25 cellular contexts compared by ENCODE assay signal in genomic region chr14:18660585-18660922, GRCh38. TPM values are rescaled to one million over a fixed set of nuclear protein-coding genes. Genes with fewer than 3 reads are reported as not detected.
DNase-seq lines count a peak whose midpoint lies in the region; ATAC-seq and TF ChIP-seq lines count a peak whose summit lies in the region.
"Had no signal": no experiment of that assay in that cellular context is flagged by ENCODE, and none has a peak within 500 bp of the region (broad histone marks: within the 10 kb centered on the region; RNA-seq: fewer than 3 reads in every experiment).

No MANE protein-coding gene starts in this region.

- intact Hi-C loops in right cardiac atrium (cut with DNase I) = no loop called here
- intact Hi-C loops in Right ventricle myocardium superior (cut with DNase I) = no loop called here

- H3K27ac Mint-ChIP-seq in endodermal cell = no peak overlapping the region
- H3K27ac Mint-ChIP-seq in stimulated activated effector memory CD8-positive, alpha-beta T cell treated with anti-CD3 and anti-CD28 coated beads, Interleukin-12 subunit alpha, Interleukin-12 subunit beta, amount 100 ng/mL, for 72 hours = no peak overlapping the region
- H3K27ac Mint-ChIP-seq: CD4-positive, alpha-beta T cell; HFFc6; IgD-negative memory B cell had no signal

- no peaks in the 10 kb centered on the region for H3K36me3 ChIP-seq in endodermal cell (ENCODE audit: control insufficient read depth, insufficient read depth, low read length)
- H3K36me3 ChIP-seq: BLaER1 treated with 17β-estradiol and CSF1 and Interleukin-3, amounts not matched to agents 10 nM and 100 nM; HAP-1 had no signal

- no peak overlapping the region for H3K27ac ChIP-seq in right cardiac atrium (ENCODE audit: low read length)
- no peak overlapping the region for H3K27ac ChIP-seq in endodermal cell (ENCODE audit: low read depth, low read length)
- H3K27ac ChIP-seq: BLaER1 treated with 17β-estradiol and CSF1 and Interleukin-3, amounts not matched to agents 10 nM and 100 nM had no signal

- H3K4me1 ChIP-seq in right cardiac atrium (ENCODE audit: control insufficient read depth, insufficient read depth, low read length) (no peaks in the 10 kb centered on the region), endodermal cell (ENCODE audit: control insufficient read depth, insufficient read depth, low read length) (no peaks in the 10 kb centered on the region)
- H3K4me1 ChIP-seq: BLaER1 treated with 17β-estradiol and CSF1 and Interleukin-3, amounts not matched to agents 10 nM and 100 nM; Caco-2; HAP-1 had no signal

- WGBS in right cardiac atrium = 73% methylated on average over 8 of the region's 8 CpGs
- WGBS in endodermal cell (ENCODE audit: insufficient coverage in 1 of 2, insufficient read length in 1 of 2), 2 experiments = 75 to 78% methylated on average over 8 of the region's 8 CpGs

- no peaks in the 10 kb centered on the region for H3K4me1 Mint-ChIP-seq in endodermal cell
- no peaks in the 10 kb centered on the region for H3K4me1 Mint-ChIP-seq in stimulated activated effector memory CD8-positive, alpha-beta T cell treated with anti-CD3 and anti-CD28 coated beads, Interleukin-12 subunit alpha, Interleukin-12 subunit beta, amount 100 ng/mL, for 72 hours

- H3K4me3 ChIP-seq in right cardiac atrium (ENCODE audit: low read length) = no peak overlapping the region
- H3K4me3 ChIP-seq in endodermal cell (ENCODE audit: low read length) = peak overlapping the region; percentile 58
- H3K4me3 ChIP-seq: BLaER1 treated with 17β-estradiol and CSF1 and Interleukin-3, amounts not matched to agents 10 nM and 100 nM; HAP-1 had no signal

- no peaks in the 10 kb centered on the region for H3K27me3 Mint-ChIP-seq in endodermal cell (ENCODE audit: insufficient read depth)
- H3K27me3 Mint-ChIP-seq: CD4-positive, alpha-beta T cell had no signal

- TF ChIP-seq CTCF in endodermal cell (conservative IDR thresholded peaks at IDR 0.05) = no peak

- H3K4me3 Mint-ChIP-seq in endodermal cell = no peak overlapping the region
- no peak overlapping the region for H3K4me3 Mint-ChIP-seq in stimulated activated effector memory CD8-positive, alpha-beta T cell treated with anti-CD3 and anti-CD28 coated beads, Interleukin-12 subunit alpha, Interleukin-12 subunit beta, amount 100 ng/mL, for 72 hours
- H3K4me3 Mint-ChIP-seq: CD4-positive, alpha-beta T cell; HFFc6; IgD-negative memory B cell had no signal

- H3K9me3 Mint-ChIP-seq in endodermal cell = peaks cover 93% of the 10 kb centered on the region
- H3K9me3 Mint-ChIP-seq in stimulated activated effector memory CD8-positive, alpha-beta T cell treated with anti-CD3 and anti-CD28 coated beads, Interleukin-12 subunit alpha, Interleukin-12 subunit beta, amount 100 ng/mL, for 72 hours = peaks cover 9% of the 10 kb centered on the region
- H3K9me3 Mint-ChIP-seq: CD4-positive, alpha-beta T cell had no signal

- ATAC-seq in right cardiac atrium = peak; percentile 20 to 52
- ATAC-seq in Right ventricle myocardium superior (ENCODE audit: poor library complexity) = no peak
- ATAC-seq in stimulated activated effector memory CD8-positive, alpha-beta T cell treated with anti-CD3 and anti-CD28 coated beads, Interleukin-12 subunit alpha, Interleukin-12 subunit beta, amount 100 ng/mL, for 72 hours = peak; percentile 31
- ATAC-seq in HG03457 (IDR thresholded peaks at IDR 0.05; ENCODE audit: unreplicated experiment) = no peak
- ATAC-seq: PC-3 had no signal

- no peaks in the 10 kb centered on the region for H3K27me3 ChIP-seq in right cardiac atrium (ENCODE audit: control insufficient read depth, insufficient read depth)
- no peaks in the 10 kb centered on the region for H3K27me3 ChIP-seq in endodermal cell (ENCODE audit: control insufficient read depth, insufficient read depth, low read length, poor library complexity, severe bottlenecking)
- H3K27me3 ChIP-seq: BLaER1 treated with 17β-estradiol and CSF1 and Interleukin-3, amounts not matched to agents 10 nM and 100 nM had no signal

- H3K9ac ChIP-seq in endodermal cell (ENCODE audit: extremely low read depth, low read length, poor library complexity, severe bottlenecking) = no peak overlapping the region
- H3K9ac ChIP-seq: BLaER1 treated with 17β-estradiol and CSF1 and Interleukin-3, amounts not matched to agents 10 nM and 100 nM had no signal

- H3K36me3 Mint-ChIP-seq in endodermal cell (ENCODE audit: low read depth) = peaks cover 10% of the 10 kb centered on the region
- H3K36me3 Mint-ChIP-seq in stimulated activated effector memory CD8-positive, alpha-beta T cell treated with anti-CD3 and anti-CD28 coated beads, Interleukin-12 subunit alpha, Interleukin-12 subunit beta, amount 100 ng/mL, for 72 hours = no peaks in the 10 kb centered on the region
- H3K36me3 Mint-ChIP-seq: IgD-negative memory B cell had no signal

- DNase-seq in right cardiac atrium (no peak), Right ventricle myocardium superior (no peak), endodermal cell (no peak), NCI-H1105 (lab: John Stamatoyannopoulos, UW) (no peak), D341Med (ENCODE audit: low spot score) (no peak)
- no peak for DNase-seq in stimulated activated effector memory CD8-positive, alpha-beta T cell treated with anti-CD3 and anti-CD28 coated beads, Interleukin-12 subunit alpha, Interleukin-12 subunit beta, amount 100 ng/mL, for 72 hours (ENCODE audit: low spot score in 2 of 2)
- DNase-seq: AML-193; Caco-2; CD4-positive, alpha-beta T cell; DND-41; GOT3; HFFc6; NCI-H1092 treated with DMSO at 0.1 percent for 48 hours; NCI-H2029; NCI-H446; NCI-H526; NCI-H82; NK-92 treated with Interleukin-12 subunit alpha and Interleukin-12 subunit beta, amount 100 ng/mL, for 24 hours; PC-3; SHP77 treated with DMSO at 0.1 percent for 48 hours; SW 1271 had no signal

- H3K9me3 ChIP-seq in right cardiac atrium (ENCODE audit: control insufficient read depth, low read length) = no peaks in the 10 kb centered on the region
- H3K9me3 ChIP-seq in endodermal cell (ENCODE audit: control insufficient read depth, low read length) = peaks cover 75% of the 10 kb centered on the region

RNA-seq across cellular contexts. Expression of gene OR11H12, which starts 59.6 kb away (rescaled TPM):
- total RNA-seq in right cardiac atrium = not detected
- polyA plus RNA-seq in right cardiac atrium = not detected
- not detected for total RNA-seq in Right ventricle myocardium superior
- total RNA-seq in endodermal cell = not detected
- polyA plus RNA-seq in endodermal cell (2013, experiment 1 of 2) = not detected
- not detected for polyA plus RNA-seq in endodermal cell (2013, experiment 2 of 2)
- total RNA-seq: Caco-2; CD4-positive, alpha-beta T cell; HFFc6; PC-3 had no signal
- polyA plus RNA-seq: IgD-negative memory B cell had no signal

Comparison
In these comparisons a context has a peak if more than half of its experiments do, and no peak if none do; other contexts are left out.
1. ATAC-seq: peak in right cardiac atrium (2 of 2) and stimulated activated effector memory CD8-positive, alpha-beta T cell treated with anti-CD3 and anti-CD28 coated beads, Interleukin-12 subunit alpha, Interleukin-12 subunit beta, amount 100 ng/mL, for 72 hours (single experiment); none in Right ventricle myocardium superior (single experiment) and HG03457 (single experiment).